Comparison of ENCODE assay signal across 1 cellular context in genomic region chr5:85515588-85515987, GRCh38.
TF ChIP-seq lines count a peak whose summit lies in the region.

No MANE protein-coding gene starts in this region.

TF ChIP-seq in GM23338, 12 proteins besides CTCF, POLR2A, EP300 and RAD21 (continued from another document):
- no peak for TF ChIP-seq REST (IDR thresholded peaks at IDR 0.05; ENCODE audit: unreplicated experiment)
